Comparison of ENCODE assay signal across 22 cellular contexts in genomic region chr2:225842939-225843338, GRCh38.
DNase-seq lines count a peak whose midpoint lies in the region; ATAC-seq and TF ChIP-seq lines count a peak whose summit lies in the region.
"Had no signal": no experiment of that assay in that cellular context is flagged by ENCODE, and none has a peak within 500 bp of the region (broad histone marks: within the 10 kb centered on the region; RNA-seq: fewer than 3 reads in every experiment).

No MANE protein-coding gene starts in this region.

- H3K36me3 ChIP-seq in A673 (ENCODE audit: insufficient read depth, low read length, poor library complexity, severe bottlenecking) (no peaks in the 10 kb centered on the region), gastroesophageal sphincter (no peaks in the 10 kb centered on the region)
- H3K36me3 ChIP-seq: vagina had no signal

- H3K4me1 ChIP-seq in A673 (ENCODE audit: insufficient read depth, low read length, poor library complexity, severe bottlenecking) (peaks cover 12% of the 10 kb centered on the region), gastroesophageal sphincter (peaks cover 0 to 9% (median 0%) of the 10 kb centered on the region in 3 donors)
- H3K4me1 ChIP-seq: psoas muscle had no signal

- POLR2A ChIA-PET in A673 (lab: Charles Lee; ENCODE audit: low non-redundant PET), result no interaction called here

- DNase-seq in A673 (ENCODE audit: low spot score) (peak; percentile 14), H4 (ENCODE audit: low spot score) (peak; percentile 6), astrocyte of the hippocampus (ENCODE audit: low read depth, low spot score) (peak; percentile 33), putamen (ENCODE audit: low spot score) (no peak), DMS 273 (lab: John Stamatoyannopoulos, UW; ENCODE audit: unreplicated experiment) (no peak)
- no peak for DNase-seq in activated CD4-positive, alpha-beta T cell treated with anti-CD3 and anti-CD28 coated beads, Interleukin-2, amount 50 U/mL, for 48 hours
- DNase-seq: activated CD4-positive, alpha-beta T cell treated with anti-CD3 and anti-CD28 coated beads for 4 hours; activated CD8-positive, alpha-beta memory T cell treated with anti-CD3 and anti-CD28 coated beads, Interleukin-2, amount 50 U/mL, for 4 hours; CD4-positive, CD25-positive, alpha-beta regulatory T cell; cerebellar nuclear complex; effector CD8-positive, alpha-beta T cell; foreskin melanocyte; midbrain; NCI-H1092; NCI-H510A; psoas muscle; stimulated activated CD4-positive, alpha-beta T cell treated with anti-CD3 and anti-CD28 coated beads, Interleukin-12 subunit alpha, Interleukin-12 subunit beta, amount 100 ng/mL, for 4 hours; stimulated activated CD8-positive, alpha-beta memory T cell treated with anti-CD3 and anti-CD28 coated beads, Interleukin-4, amount 100 ng/mL, for 48 hours had no signal

- TF ChIP-seq EP300 in gastroesophageal sphincter (IDR thresholded peaks at IDR 0.05), result no peak

- WGBS in gastroesophageal sphincter (ENCODE audit: low coverage in 1 of 2), 2 donors, result 50 to 57% methylated on average over 1 of the region's 1 CpG

- no peak overlapping the region for H3K4me3 ChIP-seq in A673 (ENCODE audit: low read depth, low read length, poor library complexity, severe bottlenecking)
- H3K4me3 ChIP-seq in gastroesophageal sphincter, result no peak overlapping the region
- H3K4me3 ChIP-seq: K562, psoas muscle, vagina had no signal

- ATAC-seq in gastroesophageal sphincter (peak; percentile 67), HG03469 (IDR thresholded peaks at IDR 0.05; ENCODE audit: unreplicated experiment) (no peak)
- ATAC-seq: K562 had no signal

- no peaks in the 10 kb centered on the region for H3K9me3 ChIP-seq in A673 (ENCODE audit: low read depth, low read length, poor library complexity, severe bottlenecking)
- H3K9me3 ChIP-seq in gastroesophageal sphincter, result no peaks in the 10 kb centered on the region
- H3K9me3 ChIP-seq: psoas muscle, vagina had no signal

- H3K27me3 ChIP-seq in A673 (replicated peaks; ENCODE audit: insufficient read depth, low read depth, low read length, poor library complexity), result no peaks in the 10 kb centered on the region
- no peaks in the 10 kb centered on the region for H3K27me3 ChIP-seq in gastroesophageal sphincter
- H3K27me3 ChIP-seq: vagina had no signal

- CTCF ChIA-PET in A673 (lab: Charles Lee), result no interaction called here

- TF ChIP-seq CTCF in A673 (conservative IDR thresholded peaks at IDR 0.05; ENCODE audit: low read depth, low read length) (no peak), gastroesophageal sphincter (IDR thresholded peaks at IDR 0.05) (no peak)

- no peak for TF ChIP-seq POLR2A in gastroesophageal sphincter (IDR thresholded peaks at IDR 0.05)

- no TSS peak for BruUV-seq in A673 (replicated peaks; lab: Mats Ljungman, UMichigan)

- intact Hi-C loops in A673 (cut with micrococcal nuclease; ENCODE audit: unreplicated experiment), result no loop called here

- no peak overlapping the region for H3K27ac ChIP-seq in A673 (ENCODE audit: low read depth, low read length, poor library complexity, severe bottlenecking)
- peak overlapping the region in 1 of 4 donors; percentile 33 for H3K27ac ChIP-seq in gastroesophageal sphincter
- H3K27ac ChIP-seq: psoas muscle had no signal

Comparison
In these comparisons a context has a peak if more than half of its experiments do, and no peak if none do; other contexts are left out.
1. DNase-seq: peak in A673 (single experiment), H4 (single experiment) and astrocyte of the hippocampus (single experiment); none in putamen (single experiment), DMS 273 (single experiment) and activated CD4-positive, alpha-beta T cell treated with anti-CD3 and anti-CD28 coated beads, Interleukin-2, amount 50 U/mL, for 48 hours (0 of 2).